10 cellular contexts compared by ENCODE assay signal in the genomic region with DNA sequence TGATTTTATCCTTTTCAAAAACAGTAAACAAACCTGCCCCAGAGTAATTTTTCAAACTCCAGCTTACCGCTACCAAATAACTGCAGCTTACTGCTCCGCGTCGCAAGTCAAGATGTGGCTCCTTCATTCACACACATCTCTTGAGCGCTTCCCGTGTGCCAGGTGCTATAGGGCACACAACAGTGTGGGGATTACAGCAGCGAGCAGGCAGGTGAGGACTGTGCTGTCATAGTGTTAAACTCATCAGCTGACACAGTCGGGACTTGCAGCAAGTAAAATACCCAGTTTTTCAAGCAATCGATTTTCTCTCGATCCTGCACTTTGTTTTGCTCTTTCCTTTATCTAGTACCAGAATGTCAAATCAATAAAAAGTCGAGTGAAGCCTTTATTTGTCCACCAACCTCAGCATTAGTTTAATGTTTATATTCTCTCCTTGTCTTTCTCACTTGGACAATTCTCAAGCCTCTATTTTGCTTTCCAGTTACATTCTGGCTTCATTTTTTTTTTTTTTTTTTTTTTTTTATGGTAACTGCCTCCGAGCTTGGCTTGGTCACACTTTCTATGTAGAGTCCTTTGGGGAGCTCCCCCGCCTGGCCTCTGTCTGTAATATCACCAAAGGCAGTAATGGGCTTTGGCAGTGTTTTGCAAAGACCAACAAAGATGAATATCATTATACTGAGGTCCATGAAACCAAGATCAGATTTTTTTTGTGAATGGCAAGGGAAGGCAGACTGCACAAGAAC. TPM values are rescaled to one million over a fixed set of nuclear protein-coding genes. Genes with fewer than 3 reads are reported as not detected.
DNase-seq lines count a peak whose midpoint lies in the region; ATAC-seq, FAIRE-seq and TF ChIP-seq lines count a peak whose summit lies in the region.
"Had no signal": no experiment of that assay in that cellular context is flagged by ENCODE, and none has a peak within 500 bp of the region (broad histone marks: within the 10 kb centered on the region; RNA-seq: fewer than 3 reads in every experiment).

No MANE protein-coding gene starts in this region.

- H3K4me1 ChIP-seq in HepG2 (ENCODE audit: insufficient read depth, low read length) = peaks cover 8% of the 10 kb centered on the region
- H3K4me1 ChIP-seq: BLaER1 had no signal

- DNase-seq in DMS79 (lab: John Stamatoyannopoulos, UW) (peak; percentile 2), DMS79 treated with DMSO at 0.1 percent for 48 hours (lab: John Stamatoyannopoulos, UW) (no peak), RPMI7951 (ENCODE audit: low read depth) (peak; percentile 65), dermis blood vessel endothelial cell (peak; percentile 55), HepG2 (ENCODE audit: low spot score) (peak; percentile 39), stromal cell of bone marrow (ENCODE audit: low read depth) (peak; percentile 74)
- DNase-seq: activated naive CD8-positive, alpha-beta T cell treated with anti-CD3 and anti-CD28 coated beads, Interleukin-2, amount 10 ng/mL, durations not matched to agents 7 days and 5 days had no signal

- CTCF ChIA-PET in HepG2 (lab: Yijun Ruan, JAX; ENCODE audit: low intra/inter-chr PET ratio, low total read pairs) = no interaction called here

- ATAC-seq in GM21515 (IDR thresholded peaks at IDR 0.05; ENCODE audit: unreplicated experiment) (peak; percentile 93), HepG2 (peak; percentile 100)

- H3K4me2 ChIP-seq in HepG2 (ENCODE audit: low read depth, low read length) = peak overlapping the region; percentile 65
- H3K4me2 ChIP-seq: BLaER1 had no signal

- peaks cover 0 to 4% of the 10 kb centered on the region in 2 experiments; a peak in 1 of 5 replicates for H3K27me3 ChIP-seq in HepG2 (ENCODE audit: control insufficient read depth in 1 of 2, insufficient read depth in 2 of 2, low read length in 2 of 2)
- H3K27me3 ChIP-seq: BLaER1 had no signal

- 26% methylated on average over 10 of the region's 13 CpGs for WGBS in HepG2 (ENCODE audit: low lambda C conversion rate)

- TF ChIP-seq RAD21 in Ishikawa (IDR thresholded peaks at IDR 0.05; ENCODE audit: low read depth) (peak; percentile 64), HepG2 (CRISPR knock-in tag; IDR thresholded peaks at IDR 0.05) (no peak)

- no peak overlapping the region for H3K9ac ChIP-seq in HepG2 (ENCODE audit: insufficient read depth, low read depth, low read length)
- H3K9ac ChIP-seq: BLaER1 had no signal

- TF ChIP-seq CTCF in HepG2 (CRISPR knock-in tag; IDR thresholded peaks at IDR 0.05) = peak; percentile 52

- no peak for TF ChIP-seq POLR2A in HepG2 (IDR thresholded peaks at IDR 0.05; ENCODE audit: insufficient read depth in 1 of 2, low read depth in 2 of 2, low read length in 2 of 2)

- intact Hi-C loops in HepG2 (cut with micrococcal nuclease; ENCODE audit: unreplicated experiment) = loop anchor here (1.0 to 5.0 kb wide), 3 partner anchors 64 to 330 kb away; no protein-coding TSS in a partner anchor

- no peak overlapping the region for H2AFZ ChIP-seq in HepG2 (ENCODE audit: low read length)

- no peak for TF ChIP-seq EP300 in Ishikawa (IDR thresholded peaks at IDR 0.05; ENCODE audit: borderline replicate concordance)
- no peak for TF ChIP-seq EP300 in HepG2 (IDR thresholded peaks at IDR 0.05; ENCODE audit: low read depth in 2 of 2, low read length in 2 of 2)
- TF ChIP-seq EP300 in HepG2 (CRISPR knock-in tag; IDR thresholded peaks at IDR 0.05; ENCODE audit: borderline replicate concordance) = no peak

- H3K9me3 ChIP-seq in HepG2 (ENCODE audit: low read length) = no peaks in the 10 kb centered on the region

- peak; percentile 37 for FAIRE-seq in HepG2 (lab: Jason Lieb, UNC)

- H3K4me3 ChIP-seq in HepG2 (replicated peaks in 1 of 3; ENCODE audit: insufficient read depth in 1 of 3, low read depth in 2 of 3, low read length in 3 of 3) = peak overlapping the region in 2 of 3 experiments; percentile 18 to 34; a peak in 2 of 6 replicates
- H3K4me3 ChIP-seq: BLaER1 had no signal

- no peak overlapping the region for H3K27ac ChIP-seq in HepG2 (ENCODE audit: extremely low read length, insufficient read depth, low read length)
- H3K27ac ChIP-seq: BLaER1 had no signal

- no TSS peak for BruUV-seq in HepG2 (replicated peaks; lab: Mats Ljungman, UMichigan)

- in situ Hi-C loops in HepG2 (cut with HindIII; ENCODE audit: extremely low pct_ligation_motif_present, low pct_unique_long_range_greater_than_20kb) = no loop called here

- H4K20me1 ChIP-seq in HepG2 (ENCODE audit: insufficient read depth, low read length) = no peaks in the 10 kb centered on the region
- H4K20me1 ChIP-seq: BLaER1 had no signal

- H3K79me2 ChIP-seq in HepG2 (ENCODE audit: insufficient read depth, low read length) = no peaks in the 10 kb centered on the region

- POLR2A ChIA-PET in HepG2 (lab: Yijun Ruan, JAX) = no interaction called here

- H3K36me3 ChIP-seq in HepG2 (replicated peaks in 1 of 2; ENCODE audit: control insufficient read depth in 1 of 2, insufficient read depth in 2 of 2, low read length in 2 of 2) = no peaks in the 10 kb centered on the region
- H3K36me3 ChIP-seq: BLaER1 had no signal

TF ChIP-seq in Ishikawa, 13 proteins besides CTCF, POLR2A, EP300 and RAD21 (continues in another document):
- TF ChIP-seq TAF1 (IDR thresholded peaks at IDR 0.05; ENCODE audit: low read depth) = no peak

TF ChIP-seq in HepG2, 621 proteins besides CTCF, POLR2A, EP300 and RAD21 (continues in another document):
- peak; percentile 63; the same call in 1 of the 2 replicates for TF ChIP-seq SMC3 (IDR thresholded peaks at IDR 0.05; ENCODE audit: low read length)
- no peak for TF ChIP-seq TEAD3 (CRISPR knock-in tag; optimal IDR thresholded peaks at IDR 0.05; ENCODE audit: borderline replicate concordance)
- TF ChIP-seq, protein P1, sequence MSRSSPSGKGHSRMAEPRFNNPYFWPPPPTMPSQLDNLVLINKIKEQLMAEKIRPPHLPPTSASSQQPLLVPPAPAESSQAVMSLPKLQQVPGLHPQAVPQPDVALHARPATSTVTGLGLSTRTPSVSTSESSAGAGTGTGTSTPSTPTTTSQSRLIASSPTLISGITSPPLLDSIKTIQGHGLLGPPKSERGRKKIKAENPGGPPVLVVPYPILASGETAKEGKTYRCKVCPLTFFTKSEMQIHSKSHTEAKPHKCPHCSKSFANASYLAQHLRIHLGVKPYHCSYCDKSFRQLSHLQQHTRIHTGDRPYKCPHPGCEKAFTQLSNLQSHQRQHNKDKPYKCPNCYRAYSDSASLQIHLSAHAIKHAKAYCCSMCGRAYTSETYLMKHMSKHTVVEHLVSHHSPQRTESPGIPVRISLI (CRISPR knock-in tag; IDR thresholded peaks at IDR 0.05; ENCODE audit: borderline replicate concordance) = peak; percentile 57; the same call in 1 of the 2 replicates

RNA-seq across cellular contexts. Expression of gene ASB5, which starts 8.3 kb away (rescaled TPM):
- total RNA-seq in RPMI7951 (2014; rRNA removed; shearing (Covaris generic)) = not detected in 2 replicates
- total RNA-seq in dermis blood vessel endothelial cell = not detected in 2 replicates
- total RNA-seq in HepG2 (2016; rRNA removed; fragmentation: Illumina TruSeq; extraction: Trizol) = not detected in 2 replicates
- total RNA-seq in HepG2 (2016; cell fraction: cytosol; rRNA removed; fragmentation: Illumina TruSeq; extraction: Trizol; ENCODE audit: low read depth) = not detected in 2 replicates
- not detected in 2 replicates for total RNA-seq in HepG2 (2016; cell fraction: insoluble cytoplasmic fraction; rRNA removed; fragmentation: Illumina TruSeq; extraction: Trizol)
- not detected in 2 replicates for total RNA-seq in HepG2 (2016; cell fraction: membrane; rRNA removed; fragmentation: Illumina TruSeq; extraction: Trizol)
- total RNA-seq in HepG2 (2016; cell fraction: nucleus; rRNA removed; fragmentation: Illumina TruSeq; extraction: Trizol) = not detected in 2 replicates
- polyA plus RNA-seq in HepG2 (2011; rRNA removed) = not detected in 2 replicates
- polyA plus RNA-seq in HepG2 (2011; cell fraction: cytosol; rRNA removed) = not detected in 2 replicates
- not detected in 2 replicates for polyA plus RNA-seq in HepG2 (2011; cell fraction: nucleus; rRNA removed)
- not detected in 2 replicates for polyA plus RNA-seq in HepG2 (2012)
- polyA plus RNA-seq in HepG2 (2016; cell fraction: cytosol; fragmentation: Illumina TruSeq; extraction: Trizol; ENCODE audit: low read depth) = not detected in 2 replicates
- polyA plus RNA-seq in HepG2 (2016; cell fraction: insoluble cytoplasmic fraction; fragmentation: Illumina TruSeq; extraction: Trizol; ENCODE audit: low read depth) = not detected in 2 replicates
- not detected in 2 replicates for polyA plus RNA-seq in HepG2 (2016; cell fraction: membrane; fragmentation: Illumina TruSeq; extraction: Trizol; ENCODE audit: low read depth)
- not detected in 2 replicates for polyA plus RNA-seq in HepG2 (2016; cell fraction: nucleus; fragmentation: Illumina TruSeq; extraction: Trizol; ENCODE audit: insufficient read depth, low read depth)
- polyA minus RNA-seq in HepG2 (2011; rRNA and poly(A)+ RNA removed; ENCODE audit: low replicate concordance) = not detected in 2 replicates
- not detected in 2 replicates for polyA minus RNA-seq in HepG2 (2011; cell fraction: cytosol; rRNA and poly(A)+ RNA removed)
- not detected in 2 replicates for polyA minus RNA-seq in HepG2 (2011; cell fraction: nucleus; rRNA and poly(A)+ RNA removed)
- total RNA-seq: activated naive CD8-positive, alpha-beta T cell treated with anti-CD3 and anti-CD28 coated beads, Interleukin-2, amount 10 ng/mL, durations not matched to agents 7 days and 5 days had no signal

RNA-seq across cellular contexts. Expression of gene SPCS3, which starts 42.4 kb away (rescaled TPM):
- total RNA-seq in RPMI7951 (2014; rRNA removed; shearing (Covaris generic)) = 60.4 and 62.4 TPM in 2 replicates
- total RNA-seq in dermis blood vessel endothelial cell (91.9 and 117 TPM in 2 replicates), HepG2 (2016; rRNA removed; fragmentation: Illumina TruSeq; extraction: Trizol) (47.2 and 57.0 TPM in 2 replicates)
- 8.6 and 10.3 TPM in 2 replicates for total RNA-seq in HepG2 (2016; cell fraction: cytosol; rRNA removed; fragmentation: Illumina TruSeq; extraction: Trizol; ENCODE audit: low read depth)
- 52.2 and 60.9 TPM in 2 replicates for total RNA-seq in HepG2 (2016; cell fraction: insoluble cytoplasmic fraction; rRNA removed; fragmentation: Illumina TruSeq; extraction: Trizol)
- total RNA-seq in HepG2 (2016; cell fraction: membrane; rRNA removed; fragmentation: Illumina TruSeq; extraction: Trizol) = 15.1 and 18.8 TPM in 2 replicates
- 84.2 and 90.4 TPM in 2 replicates for total RNA-seq in HepG2 (2016; cell fraction: nucleus; rRNA removed; fragmentation: Illumina TruSeq; extraction: Trizol)
- 23.5 and 26.3 TPM in 2 replicates for polyA plus RNA-seq in HepG2 (2011; rRNA removed)
- 11.0 and 16.7 TPM in 2 replicates for polyA plus RNA-seq in HepG2 (2011; cell fraction: cytosol; rRNA removed)
- polyA plus RNA-seq in HepG2 (2011; cell fraction: nucleus; rRNA removed) = 23.0 and 25.6 TPM in 2 replicates
- polyA plus RNA-seq in HepG2 (2012) = 27.2 and 30.8 TPM in 2 replicates
- polyA plus RNA-seq in HepG2 (2016; cell fraction: cytosol; fragmentation: Illumina TruSeq; extraction: Trizol; ENCODE audit: low read depth) = 12.2 and 19.7 TPM in 2 replicates
- polyA plus RNA-seq in HepG2 (2016; cell fraction: insoluble cytoplasmic fraction; fragmentation: Illumina TruSeq; extraction: Trizol; ENCODE audit: low read depth) = 34.6 and 35.9 TPM in 2 replicates
- 9.4 and 10.0 TPM in 2 replicates for polyA plus RNA-seq in HepG2 (2016; cell fraction: membrane; fragmentation: Illumina TruSeq; extraction: Trizol; ENCODE audit: low read depth)
- polyA plus RNA-seq in HepG2 (2016; cell fraction: nucleus; fragmentation: Illumina TruSeq; extraction: Trizol; ENCODE audit: insufficient read depth, low read depth) = 80.2 and 84.3 TPM in 2 replicates
- 16.3 and 39.4 TPM in 2 replicates for polyA minus RNA-seq in HepG2 (2011; rRNA and poly(A)+ RNA removed; ENCODE audit: low replicate concordance)
- polyA minus RNA-seq in HepG2 (2011; cell fraction: cytosol; rRNA and poly(A)+ RNA removed) = 21.6 and 23.5 TPM in 2 replicates
- polyA minus RNA-seq in HepG2 (2011; cell fraction: nucleus; rRNA and poly(A)+ RNA removed) = 68.1 and 82.7 TPM in 2 replicates
